30 cellular contexts compared by ENCODE assay signal in genomic region chr18:35926884-35927283, GRCh38.
"Had no signal": no experiment of that assay in that cellular context is flagged by ENCODE, and none has a peak within 500 bp of the region (broad histone marks: within the 10 kb centered on the region; RNA-seq: fewer than 3 reads in every experiment).

No MANE protein-coding gene starts in this region.

- FAIRE-seq: small intestine had no signal

- H3K36me3 Mint-ChIP-seq: natural killer cell; neural progenitor cell; stimulated activated effector memory CD8-positive, alpha-beta T cell treated with anti-CD3 and anti-CD28 coated beads, Interleukin-12 subunit alpha, Interleukin-12 subunit beta, amount 100 ng/mL, for 72 hours; stimulated activated naive B cell treated with anti-CD40 and anti-IgM and Interleukin-4, amounts not matched to agents 10 μg/mL and 1 μg/mL and 100 μg/mL, for 72 hours; type B pancreatic cell had no signal

- H3K27me3 Mint-ChIP-seq: type B pancreatic cell had no signal

- H3K9ac ChIP-seq: neural progenitor cell, parathyroid adenoma had no signal

- H3K9me3 Mint-ChIP-seq: nephron, type B pancreatic cell had no signal

- H3K27ac ChIP-seq: neural progenitor cell, neutrophil, ovary, parathyroid adenoma, psoas muscle, right lobe of liver, sigmoid colon, stomach, thoracic aorta, thyroid gland, tibial nerve, upper lobe of right lung, uterus had no signal

- H3K4me3 Mint-ChIP-seq: naive thymus-derived CD4-positive, alpha-beta T cell; natural killer cell; nephron; neural progenitor cell; stimulated activated effector memory CD8-positive, alpha-beta T cell treated with anti-CD3 and anti-CD28 coated beads, Interleukin-12 subunit alpha, Interleukin-12 subunit beta, amount 100 ng/mL, for 72 hours; stimulated activated naive B cell treated with anti-CD40 and anti-IgM and Interleukin-4, amounts not matched to agents 10 μg/mL and 1 μg/mL and 100 μg/mL, for 72 hours; stimulated activated naive CD8-positive, alpha-beta T cell treated with anti-CD3 and anti-CD28 coated beads, Interleukin-15, Interleukin-2, amounts not matched to agents 100 ng/mL and 50 ng/mL, for 24 hours; type B pancreatic cell had no signal

- H3K4me1 ChIP-seq: parathyroid adenoma, psoas muscle, right lobe of liver, sigmoid colon, tibial nerve, upper lobe of right lung, uterus had no signal

- H3K9me3 ChIP-seq: neutrophil, ovary, sigmoid colon, thoracic aorta, thyroid gland, upper lobe of right lung, uterus had no signal

- H3K27ac Mint-ChIP-seq: naive thymus-derived CD4-positive, alpha-beta T cell; natural killer cell; nephron; neural progenitor cell; progenitor cell of endocrine pancreas; stimulated activated effector memory CD8-positive, alpha-beta T cell treated with anti-CD3 and anti-CD28 coated beads, Interleukin-12 subunit alpha, Interleukin-12 subunit beta, amount 100 ng/mL, for 72 hours; stimulated activated naive B cell treated with anti-CD40 and anti-IgM and Interleukin-4, amounts not matched to agents 10 μg/mL and 1 μg/mL and 100 μg/mL, for 72 hours; stimulated activated naive CD8-positive, alpha-beta T cell treated with anti-CD3 and anti-CD28 coated beads, Interleukin-15, Interleukin-2, amounts not matched to agents 100 ng/mL and 50 ng/mL, for 24 hours; type B pancreatic cell had no signal

- ATAC-seq: naive thymus-derived CD4-positive, alpha-beta T cell; natural killer cell; psoas muscle; right cardiac atrium; right lobe of liver; stimulated activated effector memory CD8-positive, alpha-beta T cell treated with anti-CD3 and anti-CD28 coated beads, Interleukin-12 subunit alpha, Interleukin-12 subunit beta, amount 100 ng/mL, for 72 hours; stimulated activated naive B cell treated with anti-CD40 and anti-IgM and Interleukin-4, amounts not matched to agents 10 μg/mL and 1 μg/mL and 100 μg/mL, for 72 hours; upper lobe of right lung had no signal

- H3K27me3 ChIP-seq: ovary, right lobe of liver, sigmoid colon, thyroid gland, tibial nerve, uterus had no signal

- H3K36me3 ChIP-seq: neural progenitor cell, neutrophil, ovary, right lobe of liver, sigmoid colon, stomach, thoracic aorta, thyroid gland, tibial nerve, upper lobe of right lung, uterus had no signal

- DNase-seq: naive thymus-derived CD4-positive, alpha-beta T cell; natural killer cell; nucleus accumbens; ovary; posterior cingulate gyrus; psoas muscle; right cardiac atrium; right lobe of liver; sigmoid colon; small intestine; stimulated activated CD4-positive, alpha-beta T cell treated with anti-CD3 and anti-CD28 coated beads, Interleukin-15, amount 100 ng/mL, for 24 hours; stimulated activated CD4-positive, alpha-beta T cell treated with anti-CD3 and anti-CD28 coated beads, Interleukin-2, amount 100 ng/mL, for 24 hours; stimulated activated CD4-positive, alpha-beta T cell treated with anti-CD3 and anti-CD28 coated beads, Interleukin-2, amount 100 ng/mL, for 48 hours; stimulated activated CD4-positive, alpha-beta T cell treated with anti-CD3 and anti-CD28 coated beads, Interleukin-4, amount 100 ng/mL, for 24 hours; stimulated activated naive B cell treated with anti-CD40 and anti-IgM and Interleukin-4, amounts not matched to agents 10 μg/mL and 1 μg/mL and 100 μg/mL, for 72 hours; stimulated activated naive CD4-positive, alpha-beta T cell treated with Interleukin-2 at 50 U/mL for 16 hours; stomach; thyroid gland; upper lobe of right lung; uterus had no signal

- H3K4me1 Mint-ChIP-seq: naive thymus-derived CD4-positive, alpha-beta T cell; natural killer cell; nephron; stimulated activated effector memory CD8-positive, alpha-beta T cell treated with anti-CD3 and anti-CD28 coated beads, Interleukin-12 subunit alpha, Interleukin-12 subunit beta, amount 100 ng/mL, for 72 hours; stimulated activated naive B cell treated with anti-CD40 and anti-IgM and Interleukin-4, amounts not matched to agents 10 μg/mL and 1 μg/mL and 100 μg/mL, for 72 hours had no signal

- H3K4me3 ChIP-seq: neural progenitor cell, ovary, psoas muscle, right lobe of liver, sigmoid colon, stomach, thoracic aorta, thyroid gland, tibial nerve, upper lobe of right lung, uterus had no signal
